In the genomic region with DNA sequence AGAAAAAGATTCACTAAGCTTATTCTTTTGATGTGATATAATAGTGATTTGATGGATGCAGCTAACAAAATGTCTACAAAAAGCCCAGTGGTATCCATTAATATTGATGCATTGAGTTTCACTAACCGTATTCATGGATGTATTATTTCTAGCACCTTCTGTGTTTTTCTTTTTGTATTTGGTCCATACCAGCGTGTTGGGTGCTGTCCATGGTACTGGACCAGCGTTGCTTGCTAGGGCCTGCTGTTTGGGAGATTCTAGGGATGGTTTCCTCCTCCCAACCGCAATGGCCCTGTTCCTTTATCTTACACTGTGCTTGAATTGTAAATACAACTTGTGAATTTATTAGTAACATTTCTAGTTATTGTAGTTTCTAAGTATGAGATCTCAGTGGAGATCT, we compare ENCODE assay signal across 9 cellular contexts. TPM values are rescaled to one million over a fixed set of nuclear protein-coding genes. Genes with fewer than 3 reads are reported as not detected.
A peak's percentile ranks its signal among the peaks of the same experiment; 100 is the strongest.
DNase-seq lines count a peak whose midpoint lies in the region; ATAC-seq, FAIRE-seq and TF ChIP-seq lines count a peak whose summit lies in the region.
"Had no signal": no experiment of that assay in that cellular context is flagged by ENCODE, and none has a peak within 500 bp of the region (broad histone marks: within the 10 kb centered on the region; RNA-seq: fewer than 3 reads in every experiment).

No MANE protein-coding gene starts in this region.

- no peak for ATAC-seq in activated CD8-positive, alpha-beta T cell treated with anti-CD3 and anti-CD28 coated beads for 36 hours

- no peaks in the 10 kb centered on the region for H3K27me3 Mint-ChIP-seq in activated CD8-positive, alpha-beta T cell treated with anti-CD3 and anti-CD28 coated beads for 36 hours

- intact Hi-C loops in activated CD8-positive, alpha-beta T cell treated with anti-CD3 and anti-CD28 coated beads for 36 hours (cut with micrococcal nuclease), result no loop called here

- peaks cover 2% of the 10 kb centered on the region for H3K9me3 Mint-ChIP-seq in activated CD8-positive, alpha-beta T cell treated with anti-CD3 and anti-CD28 coated beads for 36 hours

- H3K36me3 Mint-ChIP-seq in activated CD8-positive, alpha-beta T cell treated with anti-CD3 and anti-CD28 coated beads for 36 hours (ENCODE audit: low read depth), result no peaks in the 10 kb centered on the region

- FAIRE-seq in urothelium cell line (lab: Jason Lieb, UNC), result no peak

- H3K4me3 Mint-ChIP-seq in activated CD8-positive, alpha-beta T cell treated with anti-CD3 and anti-CD28 coated beads for 36 hours, result no peak overlapping the region

- H3K4me1 Mint-ChIP-seq in activated CD8-positive, alpha-beta T cell treated with anti-CD3 and anti-CD28 coated beads for 36 hours (ENCODE audit: low read depth), result no peaks in the 10 kb centered on the region

- peak; percentile 15 for DNase-seq in stimulated activated CD4-positive, alpha-beta T cell treated with anti-CD3 and anti-CD28 coated beads, Interleukin-15, amount 100 ng/mL, for 24 hours
- no peak for DNase-seq in stimulated activated CD4-positive, alpha-beta T cell treated with anti-CD3 and anti-CD28 coated beads, Interleukin-4, amount 100 ng/mL, for 24 hours
- peak; percentile 33 for DNase-seq in activated CD8-positive, alpha-beta T cell treated with anti-CD3 and anti-CD28 coated beads for 36 hours
- peak; percentile 81 for DNase-seq in islet precursor cell
- DNase-seq in urothelium cell line (ENCODE audit: low spot score), result peak; percentile 30
- DNase-seq in NCI-H774 (lab: John Stamatoyannopoulos, UW), result no peak
- DNase-seq in NOMO-1 treated with dmso at 0.1 percent for 144 hours (lab: John Stamatoyannopoulos, UW; ENCODE audit: unreplicated experiment), result no peak
- DNase-seq in WERI-Rb-1, result no peak

- POLR2A ChIA-PET in activated CD8-positive, alpha-beta T cell treated with anti-CD3 and anti-CD28 coated beads for 36 hours (lab: Charles Lee), result no interaction called here

- no peak overlapping the region for H3K4me3 ChIP-seq in WERI-Rb-1 (ENCODE audit: low read depth, low read length)

- no peak overlapping the region for H3K27ac Mint-ChIP-seq in activated CD8-positive, alpha-beta T cell treated with anti-CD3 and anti-CD28 coated beads for 36 hours

- no peaks in the 10 kb centered on the region for H3K36me3 ChIP-seq in WERI-Rb-1

- CTCF ChIA-PET in activated CD8-positive, alpha-beta T cell treated with anti-CD3 and anti-CD28 coated beads for 36 hours (lab: Charles Lee), result no interaction called here

- H3K27me3 ChIP-seq in WERI-Rb-1 (ENCODE audit: insufficient read depth, low read depth, severe bottlenecking), result no peaks in the 10 kb centered on the region

- no peaks in the 10 kb centered on the region for H3K9me3 ChIP-seq in WERI-Rb-1 (ENCODE audit: severe bottlenecking)

- H3K27ac ChIP-seq in WERI-Rb-1, result no peak overlapping the region
- H3K27ac ChIP-seq: parathyroid adenoma had no signal

- TF ChIP-seq CTCF in activated CD8-positive, alpha-beta T cell treated with anti-CD3 and anti-CD28 coated beads for 36 hours (IDR thresholded peaks at IDR 0.05), result no peak
- no peak for TF ChIP-seq CTCF in WERI-Rb-1 (IDR thresholded peaks at IDR 0.05; ENCODE audit: low read depth, low read length)

RNA-seq across cellular contexts. Expression of a gene that starts 31.7 kb away (rescaled TPM):
- not detected for total RNA-seq in activated CD8-positive, alpha-beta T cell treated with anti-CD3 and anti-CD28 coated beads for 36 hours

Comparison
In these comparisons a context has a peak if more than half of its experiments do, and no peak if none do; other contexts are left out.
1. DNase-seq: peak in stimulated activated CD4-positive, alpha-beta T cell treated with anti-CD3 and anti-CD28 coated beads, Interleukin-15, amount 100 ng/mL, for 24 hours (single experiment), activated CD8-positive, alpha-beta T cell treated with anti-CD3 and anti-CD28 coated beads for 36 hours (single experiment), islet precursor cell (single experiment) and urothelium cell line (single experiment); none in stimulated activated CD4-positive, alpha-beta T cell treated with anti-CD3 and anti-CD28 coated beads, Interleukin-4, amount 100 ng/mL, for 24 hours (single experiment), NCI-H774 (single experiment), NOMO-1 treated with dmso at 0.1 percent for 144 hours (single experiment) and WERI-Rb-1 (single experiment).